14 cellular contexts compared by ENCODE assay signal in the genomic region with DNA sequence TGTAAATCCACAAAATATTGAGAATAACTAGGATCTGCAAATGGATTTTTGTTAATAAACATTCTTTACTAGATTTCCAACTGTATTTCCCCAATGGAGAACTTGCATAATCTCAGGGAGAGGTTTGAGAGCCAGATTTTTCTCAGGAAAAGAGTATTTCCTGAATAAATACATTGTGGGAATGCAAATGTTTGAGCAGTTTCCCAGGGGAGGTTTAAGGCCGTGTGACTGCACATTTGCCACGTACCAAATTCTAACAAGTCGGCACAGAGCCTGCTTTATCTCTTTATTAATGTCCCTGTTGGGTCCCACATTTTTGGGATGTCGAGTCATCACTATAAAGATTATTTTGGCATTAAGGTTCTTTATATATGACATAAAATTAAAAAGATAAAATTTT. TPM values are rescaled to one million over a fixed set of nuclear protein-coding genes. Genes with fewer than 3 reads are reported as not detected.
DNase-seq lines count a peak whose midpoint lies in the region; ATAC-seq and TF ChIP-seq lines count a peak whose summit lies in the region.
"Had no signal": no experiment of that assay in that cellular context is flagged by ENCODE, and none has a peak within 500 bp of the region (broad histone marks: within the 10 kb centered on the region; RNA-seq: fewer than 3 reads in every experiment).

No MANE protein-coding gene starts in this region.

- no peaks in the 10 kb centered on the region for H3K36me3 Mint-ChIP-seq in activated CD8-positive, alpha-beta T cell treated with anti-CD3 and anti-CD28 coated beads, Interleukin-2, amount 10 ng/mL, durations not matched to agents 7 days and 5 days (ENCODE audit: low read depth)

- TF ChIP-seq CTCF in left ventricle myocardium inferior (IDR thresholded peaks at IDR 0.05; ENCODE audit: borderline replicate concordance) (no peak), cardiac fibroblast (IDR thresholded peaks at IDR 0.05; ENCODE audit: low read depth, low read length) (no peak)

- no peak overlapping the region for H3K4me3 Mint-ChIP-seq in activated CD8-positive, alpha-beta T cell treated with anti-CD3 and anti-CD28 coated beads, Interleukin-2, amount 10 ng/mL, durations not matched to agents 7 days and 5 days
- H3K4me3 Mint-ChIP-seq: activated naive CD8-positive, alpha-beta T cell treated with anti-CD3 and anti-CD28 coated beads, Interleukin-2, amount 50 U/mL, for 24 hours had no signal

- no peak overlapping the region for H3K4me3 ChIP-seq in left ventricle myocardium inferior
- H3K4me3 ChIP-seq in cardiac fibroblast (replicated peaks in 1 of 2; ENCODE audit: low read depth in 2 of 2, low read length in 2 of 2) = no peak overlapping the region

- H3K27ac Mint-ChIP-seq in activated CD8-positive, alpha-beta T cell treated with anti-CD3 and anti-CD28 coated beads, Interleukin-2, amount 10 ng/mL, durations not matched to agents 7 days and 5 days = no peak overlapping the region
- H3K27ac Mint-ChIP-seq: activated naive CD8-positive, alpha-beta T cell treated with anti-CD3 and anti-CD28 coated beads, Interleukin-2, amount 50 U/mL, for 24 hours had no signal

- intact Hi-C loops in left ventricle myocardium inferior (cut with micrococcal nuclease) (no loop called here), Right ventricle myocardium inferior (cut with DNase I) (no loop called here)

- no peaks in the 10 kb centered on the region for H3K27me3 ChIP-seq in left ventricle myocardium inferior (ENCODE audit: low read depth)

- no peaks in the 10 kb centered on the region for H3K27me3 Mint-ChIP-seq in activated CD8-positive, alpha-beta T cell treated with anti-CD3 and anti-CD28 coated beads, Interleukin-2, amount 10 ng/mL, durations not matched to agents 7 days and 5 days (ENCODE audit: low read depth)
- H3K27me3 Mint-ChIP-seq: activated naive CD8-positive, alpha-beta T cell treated with anti-CD3 and anti-CD28 coated beads, Interleukin-2, amount 50 U/mL, for 24 hours had no signal

- H3K27ac ChIP-seq in left ventricle myocardium inferior (replicated peaks) = peak overlapping the region; percentile 64

- peaks cover 23% of the 10 kb centered on the region for H3K4me1 ChIP-seq in left ventricle myocardium inferior

- CTCF ChIA-PET in activated CD8-positive, alpha-beta T cell treated with anti-CD3 and anti-CD28 coated beads, Interleukin-2, amount 10 ng/mL, durations not matched to agents 7 days and 5 days (lab: Charles Lee) = interaction anchor here (1.4 kb wide), 1 partner anchor 27 kb away, joined by 9 read pairs; no protein-coding TSS in a partner anchor

- H3K9me3 ChIP-seq in left ventricle myocardium inferior (replicated peaks) = no peaks in the 10 kb centered on the region

- no peaks in the 10 kb centered on the region for H3K4me1 Mint-ChIP-seq in activated CD8-positive, alpha-beta T cell treated with anti-CD3 and anti-CD28 coated beads, Interleukin-2, amount 10 ng/mL, durations not matched to agents 7 days and 5 days (ENCODE audit: low read depth)
- H3K4me1 Mint-ChIP-seq: activated naive CD8-positive, alpha-beta T cell treated with anti-CD3 and anti-CD28 coated beads, Interleukin-2, amount 50 U/mL, for 24 hours had no signal

- H3K36me3 ChIP-seq in left ventricle myocardium inferior = peaks cover 1% of the 10 kb centered on the region

- H3K9me3 Mint-ChIP-seq in activated CD8-positive, alpha-beta T cell treated with anti-CD3 and anti-CD28 coated beads, Interleukin-2, amount 10 ng/mL, durations not matched to agents 7 days and 5 days (ENCODE audit: insufficient read depth) = no peaks in the 10 kb centered on the region
- H3K9me3 Mint-ChIP-seq: activated naive CD8-positive, alpha-beta T cell treated with anti-CD3 and anti-CD28 coated beads, Interleukin-2, amount 50 U/mL, for 24 hours had no signal

- POLR2A ChIA-PET in activated CD8-positive, alpha-beta T cell treated with anti-CD3 and anti-CD28 coated beads, Interleukin-2, amount 10 ng/mL, durations not matched to agents 7 days and 5 days (lab: Charles Lee) = no interaction called here

- no peak for DNase-seq in left ventricle myocardium inferior
- DNase-seq in Right ventricle myocardium inferior (ENCODE audit: missing footprints) = no peak
- peak; percentile 88 to 92 for DNase-seq in cardiac fibroblast (ENCODE audit: low read depth in 2 of 2)
- DNase-seq in left lobe of liver (ENCODE audit: low spot score) = no peak
- DNase-seq in NAMALWA (ENCODE audit: low spot score) = no peak
- no peak for DNase-seq in activated CD4-positive, CD25-positive, alpha-beta regulatory T cell (lab: John Stamatoyannopoulos, UW)
- DNase-seq in activated CD8-positive, alpha-beta T cell treated with anti-CD3 and anti-CD28 coated beads, Interleukin-2, amount 10 ng/mL, durations not matched to agents 7 days and 5 days = no peak
- DNase-seq: activated naive CD8-positive, alpha-beta T cell treated with anti-CD3 and anti-CD28 coated beads, Interleukin-2, amount 50 U/mL, for 24 hours; GDM1; kidney glomerular epithelial cell; NCI-H187; nucleus accumbens; substantia nigra had no signal

- no peak for ATAC-seq in Right ventricle myocardium inferior
- peak; percentile 20 for ATAC-seq in left lobe of liver
- no peak for ATAC-seq in GM18870 (IDR thresholded peaks at IDR 0.05; ENCODE audit: unreplicated experiment)
- no peak for ATAC-seq in activated CD8-positive, alpha-beta T cell treated with anti-CD3 and anti-CD28 coated beads, Interleukin-2, amount 10 ng/mL, durations not matched to agents 7 days and 5 days
- ATAC-seq: activated naive CD8-positive, alpha-beta T cell treated with anti-CD3 and anti-CD28 coated beads, Interleukin-2, amount 50 U/mL, for 24 hours had no signal

RNA-seq across cellular contexts. Expression of a gene that starts 27.0 kb away (rescaled TPM):
- 19.0 TPM for total RNA-seq in left ventricle myocardium inferior
- total RNA-seq in Right ventricle myocardium inferior = 33.6 TPM
- 144 TPM for total RNA-seq in left lobe of liver
- total RNA-seq in activated CD8-positive, alpha-beta T cell treated with anti-CD3 and anti-CD28 coated beads, Interleukin-2, amount 10 ng/mL, durations not matched to agents 7 days and 5 days = not detected

Comparison
In these comparisons a context has a peak if more than half of its experiments do, and no peak if none do; other contexts are left out.
1. DNase-seq: peak in cardiac fibroblast (2 of 2); none in left ventricle myocardium inferior (single experiment), Right ventricle myocardium inferior (single experiment), left lobe of liver (single experiment), NAMALWA (single experiment), activated CD4-positive, CD25-positive, alpha-beta regulatory T cell (0 of 4) and activated CD8-positive, alpha-beta T cell treated with anti-CD3 and anti-CD28 coated beads, Interleukin-2, amount 10 ng/mL, durations not matched to agents 7 days and 5 days (single experiment).
2. RNA of a gene that starts 27.0 kb away (total RNA-seq): 144 TPM in left lobe of liver (single experiment), 33.6 TPM in Right ventricle myocardium inferior (single experiment) and 19.0 TPM in left ventricle myocardium inferior (single experiment); not detected in activated CD8-positive, alpha-beta T cell treated with anti-CD3 and anti-CD28 coated beads, Interleukin-2, amount 10 ng/mL, durations not matched to agents 7 days and 5 days; every median in the first group is over 10 times any median in the second.